ENCODE assay signal across 17 cellular contexts in the genomic region with DNA sequence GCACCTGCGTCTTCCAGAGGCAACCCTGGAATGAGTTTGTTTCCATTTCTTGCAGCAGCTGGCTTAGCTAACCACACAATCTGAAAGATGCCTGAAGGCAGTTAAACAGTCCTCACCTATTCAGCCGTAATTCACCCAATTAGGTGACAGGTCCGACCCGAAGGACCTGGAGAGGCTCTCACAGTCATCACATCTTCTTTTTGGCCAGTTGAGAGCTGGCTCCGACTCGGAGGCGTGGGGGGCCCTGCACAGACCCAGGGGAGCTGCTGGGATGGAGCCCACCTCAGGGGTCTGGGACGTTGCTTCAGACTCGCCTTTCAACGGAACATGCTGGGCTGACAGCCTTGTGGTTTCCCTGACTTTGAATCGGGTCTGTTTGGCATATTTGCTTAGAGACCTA.
"Had no signal": no experiment of that assay in that cellular context is flagged by ENCODE, and none has a peak within 500 bp of the region (broad histone marks: within the 10 kb centered on the region; RNA-seq: fewer than 3 reads in every experiment).

No MANE protein-coding gene starts in this region.

- H3K27me3 ChIP-seq: colonic mucosa, pancreas, right lobe of liver, testis had no signal

- H3K36me3 Mint-ChIP-seq: natural killer cell had no signal

- H3K4me1 Mint-ChIP-seq: natural killer cell; neural crest cell; stimulated activated naive B cell treated with anti-CD40 and anti-IgM and Interleukin-4, amounts not matched to agents 10 μg/mL and 1 μg/mL and 100 μg/mL, for 72 hours; stimulated activated naive CD8-positive, alpha-beta T cell treated with anti-CD3 and anti-CD28 coated beads, Interleukin-15, amount 100 ng/mL, for 72 hours had no signal

- H3K9me3 ChIP-seq: colonic mucosa, pancreas, prostate gland, right lobe of liver, testis, transverse colon had no signal

- H3K4me3 Mint-ChIP-seq: natural killer cell; neural crest cell; stimulated activated naive B cell treated with anti-CD40 and anti-IgM and Interleukin-4, amounts not matched to agents 10 μg/mL and 1 μg/mL and 100 μg/mL, for 72 hours; stimulated activated naive CD8-positive, alpha-beta T cell treated with anti-CD3 and anti-CD28 coated beads, Interleukin-15, amount 100 ng/mL, for 72 hours had no signal

- H3K4me3 ChIP-seq: colonic mucosa, heart left ventricle, pancreas, prostate gland, right lobe of liver, testis, transverse colon had no signal

- H3K27ac ChIP-seq: colonic mucosa, heart left ventricle, pancreas, prostate gland, right lobe of liver, testis, transverse colon had no signal

- H3K36me3 ChIP-seq: colonic mucosa, heart left ventricle, pancreas, prostate gland, right lobe of liver, transverse colon had no signal

- H3K9me3 Mint-ChIP-seq: natural killer cell; neural crest cell; stimulated activated naive CD8-positive, alpha-beta T cell treated with anti-CD3 and anti-CD28 coated beads, Interleukin-15, amount 100 ng/mL, for 72 hours had no signal

- H3K4me1 ChIP-seq: colonic mucosa, heart left ventricle, pancreas, prostate gland, right lobe of liver, testis, transverse colon had no signal

- H3K27ac Mint-ChIP-seq: natural killer cell; stimulated activated naive B cell treated with anti-CD40 and anti-IgM and Interleukin-4, amounts not matched to agents 10 μg/mL and 1 μg/mL and 100 μg/mL, for 72 hours; stimulated activated naive CD8-positive, alpha-beta T cell treated with anti-CD3 and anti-CD28 coated beads, Interleukin-15, amount 100 ng/mL, for 72 hours had no signal

- DNase-seq: cerebellar nuclear complex; colonic mucosa; effector memory CD4-positive, alpha-beta T cell; heart left ventricle; hypothalamus; natural killer cell; nucleus accumbens; pancreas; right lobe of liver; stimulated activated CD4-positive, alpha-beta T cell treated with anti-CD3 and anti-CD28 coated beads, Interleukin-2, amount 100 ng/mL, for 24 hours; stimulated activated CD4-positive, alpha-beta T cell treated with anti-CD3 and anti-CD28 coated beads, Interleukin-4, amount 100 ng/mL, for 4 hours; stimulated activated naive B cell treated with anti-CD40 and anti-IgM and Interleukin-4, amounts not matched to agents 10 μg/mL and 1 μg/mL and 100 μg/mL, for 72 hours; stimulated activated naive CD8-positive, alpha-beta T cell treated with anti-CD3 and anti-CD28 coated beads, Interleukin-15, amount 100 ng/mL, for 72 hours; testis; transverse colon had no signal
